10 cellular contexts compared by ENCODE assay signal in the genomic region with DNA sequence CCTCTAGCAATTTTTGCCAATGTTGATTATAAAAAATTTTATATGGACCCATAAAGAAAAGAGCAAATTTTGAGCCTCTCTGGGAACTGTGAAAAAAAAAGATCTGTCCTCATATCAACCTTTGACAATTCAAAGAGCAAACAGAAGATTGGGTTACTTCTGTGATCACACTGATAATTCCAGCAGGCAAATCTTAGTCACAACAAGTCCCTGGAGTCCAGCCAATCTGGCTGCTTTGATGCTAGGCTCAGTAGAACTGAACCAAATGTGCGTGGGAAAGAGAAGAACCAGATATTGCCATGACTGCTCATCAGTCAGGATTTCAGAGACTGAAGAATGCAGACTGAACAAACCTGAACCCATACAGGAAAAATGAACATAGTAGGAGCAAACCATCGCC.
DNase-seq lines count a peak whose midpoint lies in the region; ATAC-seq, FAIRE-seq and TF ChIP-seq lines count a peak whose summit lies in the region.
"Had no signal": no experiment of that assay in that cellular context is flagged by ENCODE, and none has a peak within 500 bp of the region (broad histone marks: within the 10 kb centered on the region; RNA-seq: fewer than 3 reads in every experiment).

No MANE protein-coding gene starts in this region.

- no peaks in the 10 kb centered on the region for H3K36me3 Mint-ChIP-seq in effector memory CD8-positive, alpha-beta T cell (ENCODE audit: insufficient read depth)
- H3K36me3 Mint-ChIP-seq: memory B cell had no signal

- no peak for TF ChIP-seq CTCF in C4-2B (conservative IDR thresholded peaks at IDR 0.05)
- no peak for TF ChIP-seq CTCF in dorsolateral prefrontal cortex (IDR thresholded peaks at IDR 0.05 in 54 of 56, conservative IDR thresholded peaks at IDR 0.05 in 2 of 56; ENCODE audit: low read depth in 1 of 56, partially characterized antibody in 56 of 56)

- peak; percentile 99 for DNase-seq in NCI-H2171 treated with DMSO at 0.1 percent for 48 hours (lab: John Stamatoyannopoulos, UW)
- peak in 7 of 10 donors; percentile 13 to 73 (median 47) for DNase-seq in dorsolateral prefrontal cortex
- peak; percentile 28 for DNase-seq in pons (ENCODE audit: low spot score)
- no peak for DNase-seq in effector memory CD8-positive, alpha-beta T cell
- DNase-seq in stimulated activated CD4-positive, alpha-beta T cell treated with anti-CD3 and anti-CD28 coated beads, Interleukin-4, amount 100 ng/mL, for 4 hours = no peak
- DNase-seq in GM12892 (ENCODE audit: insufficient read length) = no peak
- DNase-seq in Kasumi-1 (lab: John Stamatoyannopoulos, UW) = no peak
- DNase-seq: NCI-H510A had no signal

- H3K27ac ChIP-seq in C4-2B (peak overlapping the region; percentile 42; the same call in 1 of the 2 replicates), dorsolateral prefrontal cortex (no peak overlapping the region)

- no peaks in the 10 kb centered on the region for H3K27me3 ChIP-seq in dorsolateral prefrontal cortex

- no peak overlapping the region for H3K27ac Mint-ChIP-seq in effector memory CD8-positive, alpha-beta T cell
- H3K27ac Mint-ChIP-seq: memory B cell had no signal

- H3K4me3 Mint-ChIP-seq in effector memory CD8-positive, alpha-beta T cell = no peak overlapping the region
- H3K4me3 Mint-ChIP-seq: memory B cell had no signal

- TF ChIP-seq POLR2A in GM12892 (IDR thresholded peaks at IDR 0.05; ENCODE audit: low read depth, low read length) = no peak

- no peak overlapping the region for H3K4me3 ChIP-seq in dorsolateral prefrontal cortex

- no peaks in the 10 kb centered on the region for H3K4me1 Mint-ChIP-seq in effector memory CD8-positive, alpha-beta T cell (ENCODE audit: low read depth in 2 of 2)
- H3K4me1 Mint-ChIP-seq: memory B cell had no signal

- no peak for ATAC-seq in effector memory CD8-positive, alpha-beta T cell (replicated peaks)

- no peaks in the 10 kb centered on the region for H3K27me3 Mint-ChIP-seq in effector memory CD8-positive, alpha-beta T cell
- H3K27me3 Mint-ChIP-seq: memory B cell had no signal

- intact Hi-C loops in dorsolateral prefrontal cortex (cut with DNase I) = no loop called here

- H3K9me3 Mint-ChIP-seq in effector memory CD8-positive, alpha-beta T cell = peaks cover 0 to 8% of the 10 kb centered on the region in 2 donors
- H3K9me3 Mint-ChIP-seq: memory B cell had no signal

- FAIRE-seq in GM12892 (lab: Jason Lieb, UNC) = no peak

Comparison
In these comparisons a context has a peak if more than half of its experiments do, and no peak if none do; other contexts are left out.
1. DNase-seq: peak in NCI-H2171 treated with DMSO at 0.1 percent for 48 hours (single experiment), dorsolateral prefrontal cortex (7 of 10) and pons (single experiment); none in effector memory CD8-positive, alpha-beta T cell (0 of 3), stimulated activated CD4-positive, alpha-beta T cell treated with anti-CD3 and anti-CD28 coated beads, Interleukin-4, amount 100 ng/mL, for 4 hours (0 of 2), GM12892 (single experiment) and Kasumi-1 (0 of 2).